In genomic region chr21:40020651-40021050, GRCh38 we compare ENCODE assay signal across 7 cellular contexts.
"Had no signal": no experiment of that assay in that cellular context is flagged by ENCODE, and none has a peak within 500 bp of the region (broad histone marks: within the 10 kb centered on the region; RNA-seq: fewer than 3 reads in every experiment).

No MANE protein-coding gene starts in this region.

- H3K9me3 ChIP-seq: HAP-1 had no signal

- H3K27ac Mint-ChIP-seq: HFFc6 had no signal

- H2AFZ ChIP-seq: GM23248 had no signal

- H3K9ac ChIP-seq: GM23248 had no signal

- ATAC-seq: HCT116 had no signal

- H3K36me3 ChIP-seq: HAP-1 had no signal

- H3K27ac ChIP-seq: GM23248 had no signal

- H3K4me1 ChIP-seq: HAP-1 had no signal

- H3K4me3 Mint-ChIP-seq: HFFc6 had no signal

- DNase-seq: GM23248, GOT3, H7, HFFc6, IMR-90 had no signal

- H3K4me3 ChIP-seq: GM23248, HAP-1 had no signal
